9 cellular contexts compared by ENCODE assay signal in genomic region chr7:66281678-66282593, GRCh38.
DNase-seq lines count a peak whose midpoint lies in the region; ATAC-seq and TF ChIP-seq lines count a peak whose summit lies in the region.
"Had no signal": no experiment of that assay in that cellular context is flagged by ENCODE, and none has a peak within 500 bp of the region (broad histone marks: within the 10 kb centered on the region; RNA-seq: fewer than 3 reads in every experiment).

No MANE protein-coding gene starts in this region.

- no peak overlapping the region for H3K9ac ChIP-seq in subcutaneous abdominal adipose tissue (ENCODE audit: low read length in 5 of 5)

- H3K4me1 ChIP-seq in right cardiac atrium (ENCODE audit: control insufficient read depth, insufficient read depth, low read length): peaks cover 2% of the 10 kb centered on the region
- peaks cover 3 to 22% (median 7%) of the 10 kb centered on the region in 5 donors for H3K4me1 ChIP-seq in subcutaneous abdominal adipose tissue (ENCODE audit: control insufficient read depth in 5 of 5, insufficient read depth in 5 of 5, low read length in 5 of 5)

- peaks cover 80% of the 10 kb centered on the region for H3K4me1 Mint-ChIP-seq in HFFc6 (ENCODE audit: low read depth)
- peaks cover 13% of the 10 kb centered on the region for H3K4me1 Mint-ChIP-seq in WTC11
- no peaks in the 10 kb centered on the region for H3K4me1 Mint-ChIP-seq in CD4-positive, alpha-beta T cell (ENCODE audit: low read depth)

- DNase-seq in HFFc6 (peak; percentile 99), WTC11 (ENCODE audit: low spot score) (no peak), right cardiac atrium (peak in 2 of 3 donors; percentile 25 to 45), GM19238 (ENCODE audit: insufficient read length, low spot score) (no peak), HEK293T (ENCODE audit: extremely low spot score) (no peak), SK-N-DZ (ENCODE audit: low spot score) (no peak)
- DNase-seq in CD4-positive, alpha-beta T cell: no peak

- H3K9me3 Mint-ChIP-seq in HFFc6 (no peaks in the 10 kb centered on the region), WTC11 (peaks cover 3% of the 10 kb centered on the region; the same call in 1 of the 2 replicates)
- no peaks in the 10 kb centered on the region for H3K9me3 Mint-ChIP-seq in CD4-positive, alpha-beta T cell

- H3K27ac Mint-ChIP-seq in HFFc6: peak overlapping the region; percentile 97
- H3K27ac Mint-ChIP-seq in WTC11: peak overlapping the region; percentile 77
- no peak overlapping the region for H3K27ac Mint-ChIP-seq in CD4-positive, alpha-beta T cell

- ATAC-seq in WTC11 (no peak), right cardiac atrium (peak; percentile 50 to 89)
- no peak for ATAC-seq in CD4-positive, alpha-beta T cell (ENCODE audit: poor library complexity)
- ATAC-seq: body of pancreas had no signal

- peak overlapping the region; percentile 71 for H3K4me3 Mint-ChIP-seq in HFFc6
- H3K4me3 Mint-ChIP-seq in WTC11: no peak overlapping the region
- no peak overlapping the region for H3K4me3 Mint-ChIP-seq in CD4-positive, alpha-beta T cell

- WGBS in right cardiac atrium: 36% methylated on average over 8 of the region's 8 CpGs

- no peak overlapping the region for H3K27ac ChIP-seq in right cardiac atrium (ENCODE audit: low read length)
- peak overlapping the region; percentile 55 for H3K27ac ChIP-seq in subcutaneous abdominal adipose tissue (ENCODE audit: low read depth, low read length)
- H3K27ac ChIP-seq in CD4-positive, alpha-beta T cell (ENCODE audit: low read depth, low read length): no peak overlapping the region

- intact Hi-C loops in right cardiac atrium (cut with DNase I): no loop called here
- intact Hi-C loops in CD4-positive, alpha-beta T cell (cut with DNase I, micrococcal nuclease): no loop called here

- H3K4me3 ChIP-seq in right cardiac atrium (ENCODE audit: low read length) (no peak overlapping the region), subcutaneous abdominal adipose tissue (ENCODE audit: low read depth in 1 of 5, low read length in 5 of 5) (peak overlapping the region in 1 of 5 donors; percentile 11)
- H3K4me3 ChIP-seq: body of pancreas had no signal

- H3K36me3 ChIP-seq in subcutaneous abdominal adipose tissue (ENCODE audit: control insufficient read depth in 5 of 5, insufficient read depth in 5 of 5, low read length in 5 of 5): no peaks in the 10 kb centered on the region

- TF ChIP-seq CTCF in HFFc6 (IDR thresholded peaks at IDR 0.05) (no peak), WTC11 (IDR thresholded peaks at IDR 0.05) (no peak)
- no peak for TF ChIP-seq CTCF in CD4-positive, alpha-beta T cell (IDR thresholded peaks at IDR 0.05)

- H3K36me3 Mint-ChIP-seq in HFFc6 (ENCODE audit: low read depth) (0 out of 2 replicates have a peak, but pooled peaks cover 4% of the 10 kb centered on the region), WTC11 (peaks cover 2% of the 10 kb centered on the region)
- no peaks in the 10 kb centered on the region for H3K36me3 Mint-ChIP-seq in CD4-positive, alpha-beta T cell (ENCODE audit: low read depth)

- H3K9me3 ChIP-seq in right cardiac atrium (ENCODE audit: control insufficient read depth, low read length) (no peaks in the 10 kb centered on the region), subcutaneous abdominal adipose tissue (ENCODE audit: control insufficient read depth in 5 of 5, low read length in 5 of 5) (no peaks in the 10 kb centered on the region)
- H3K9me3 ChIP-seq in CD4-positive, alpha-beta T cell (ENCODE audit: control insufficient read depth, low read length): no peaks in the 10 kb centered on the region
- H3K9me3 ChIP-seq: body of pancreas had no signal

- no peaks in the 10 kb centered on the region for H3K27me3 ChIP-seq in right cardiac atrium (ENCODE audit: control insufficient read depth, insufficient read depth)
- H3K27me3 ChIP-seq in subcutaneous abdominal adipose tissue (ENCODE audit: control insufficient read depth in 5 of 5, insufficient read depth in 4 of 5, low read length in 5 of 5): no peaks in the 10 kb centered on the region
- no peaks in the 10 kb centered on the region for H3K27me3 ChIP-seq in CD4-positive, alpha-beta T cell (ENCODE audit: control insufficient read depth, insufficient read depth, low read length)
- H3K27me3 ChIP-seq: body of pancreas had no signal

- no peaks in the 10 kb centered on the region; the same call in 1 of the 2 replicates for H3K27me3 Mint-ChIP-seq in HFFc6 (ENCODE audit: insufficient read depth)
- H3K27me3 Mint-ChIP-seq in WTC11 (ENCODE audit: low read depth): no peaks in the 10 kb centered on the region
- H3K27me3 Mint-ChIP-seq in CD4-positive, alpha-beta T cell: no peaks in the 10 kb centered on the region

- CTCF ChIA-PET in WTC11 (lab: Charles Lee): no interaction called here
- CTCF ChIA-PET in HEK293T (lab: Yijun Ruan, JAX): no interaction called here
- CTCF ChIA-PET in CD4-positive, alpha-beta T cell (lab: Charles Lee): no interaction called here

- POLR2A ChIA-PET in WTC11 (lab: Charles Lee): no interaction called here
- POLR2A ChIA-PET in HEK293T (lab: Yijun Ruan, JAX): interaction anchor here (1.3 kb wide), 1 partner anchor 77 kb away, joined by 4 read pairs; the partner anchor contains the start of gene TPST1
- POLR2A ChIA-PET in CD4-positive, alpha-beta T cell (lab: Charles Lee): no interaction called here

TF ChIP-seq in WTC11, 78 proteins besides CTCF, POLR2A, EP300 and RAD21 (continues in another document):
- TF ChIP-seq ZNF423 (CRISPR knock-in tag; IDR thresholded peaks at IDR 0.05): no peak
- TF ChIP-seq, protein P1, sequence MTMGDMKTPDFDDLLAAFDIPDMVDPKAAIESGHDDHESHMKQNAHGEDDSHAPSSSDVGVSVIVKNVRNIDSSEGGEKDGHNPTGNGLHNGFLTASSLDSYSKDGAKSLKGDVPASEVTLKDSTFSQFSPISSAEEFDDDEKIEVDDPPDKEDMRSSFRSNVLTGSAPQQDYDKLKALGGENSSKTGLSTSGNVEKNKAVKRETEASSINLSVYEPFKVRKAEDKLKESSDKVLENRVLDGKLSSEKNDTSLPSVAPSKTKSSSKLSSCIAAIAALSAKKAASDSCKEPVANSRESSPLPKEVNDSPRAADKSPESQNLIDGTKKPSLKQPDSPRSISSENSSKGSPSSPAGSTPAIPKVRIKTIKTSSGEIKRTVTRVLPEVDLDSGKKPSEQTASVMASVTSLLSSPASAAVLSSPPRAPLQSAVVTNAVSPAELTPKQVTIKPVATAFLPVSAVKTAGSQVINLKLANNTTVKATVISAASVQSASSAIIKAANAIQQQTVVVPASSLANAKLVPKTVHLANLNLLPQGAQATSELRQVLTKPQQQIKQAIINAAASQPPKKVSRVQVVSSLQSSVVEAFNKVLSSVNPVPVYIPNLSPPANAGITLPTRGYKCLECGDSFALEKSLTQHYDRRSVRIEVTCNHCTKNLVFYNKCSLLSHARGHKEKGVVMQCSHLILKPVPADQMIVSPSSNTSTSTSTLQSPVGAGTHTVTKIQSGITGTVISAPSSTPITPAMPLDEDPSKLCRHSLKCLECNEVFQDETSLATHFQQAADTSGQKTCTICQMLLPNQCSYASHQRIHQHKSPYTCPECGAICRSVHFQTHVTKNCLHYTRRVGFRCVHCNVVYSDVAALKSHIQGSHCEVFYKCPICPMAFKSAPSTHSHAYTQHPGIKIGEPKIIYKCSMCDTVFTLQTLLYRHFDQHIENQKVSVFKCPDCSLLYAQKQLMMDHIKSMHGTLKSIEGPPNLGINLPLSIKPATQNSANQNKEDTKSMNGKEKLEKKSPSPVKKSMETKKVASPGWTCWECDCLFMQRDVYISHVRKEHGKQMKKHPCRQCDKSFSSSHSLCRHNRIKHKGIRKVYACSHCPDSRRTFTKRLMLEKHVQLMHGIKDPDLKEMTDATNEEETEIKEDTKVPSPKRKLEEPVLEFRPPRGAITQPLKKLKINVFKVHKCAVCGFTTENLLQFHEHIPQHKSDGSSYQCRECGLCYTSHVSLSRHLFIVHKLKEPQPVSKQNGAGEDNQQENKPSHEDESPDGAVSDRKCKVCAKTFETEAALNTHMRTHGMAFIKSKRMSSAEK (CRISPR knock-in tag; IDR thresholded peaks at IDR 0.05; ENCODE audit: borderline replicate concordance): no peak

TF ChIP-seq in HEK293T, 16 proteins besides CTCF, POLR2A, EP300 and RAD21:
- TF ChIP-seq FOXK2 (IDR thresholded peaks at IDR 0.05): no peak
- no peak for TF ChIP-seq PKNOX1 (IDR thresholded peaks at IDR 0.05)
- TF ChIP-seq TARDBP (IDR thresholded peaks at IDR 0.05): no peak
- no peak for TF ChIP-seq L3MBTL2 (conservative IDR thresholded peaks at IDR 0.05)
- no peak for TF ChIP-seq ARNT (IDR thresholded peaks at IDR 0.05)
- no peak for TF ChIP-seq BHLHE40 (IDR thresholded peaks at IDR 0.05; ENCODE audit: borderline replicate concordance)
- no peak for TF ChIP-seq ELF4 (IDR thresholded peaks at IDR 0.05)
- TF ChIP-seq SP1 (IDR thresholded peaks at IDR 0.05): no peak
- no peak for TF ChIP-seq FOXA1 (IDR thresholded peaks at IDR 0.05)
- TF ChIP-seq SUZ12 (IDR thresholded peaks at IDR 0.05): no peak
- TF ChIP-seq NFRKB (IDR thresholded peaks at IDR 0.05): no peak
- no peak for TF ChIP-seq FOXM1 (IDR thresholded peaks at IDR 0.05; ENCODE audit: borderline replicate concordance)
- no peak for TF ChIP-seq ZNF384 (IDR thresholded peaks at IDR 0.05)
- no peak for TF ChIP-seq HDGF (IDR thresholded peaks at IDR 0.05; ENCODE audit: borderline replicate concordance)
- no peak for TF ChIP-seq CTBP1 (IDR thresholded peaks at IDR 0.05; ENCODE audit: borderline replicate concordance)
- TF ChIP-seq LEF1 (IDR thresholded peaks at IDR 0.05; ENCODE audit: borderline replicate concordance): no peak

Comparison
In these comparisons a context has a peak if more than half of its experiments do, and no peak if none do; other contexts are left out.
1. DNase-seq: peak in HFFc6 (single experiment) and right cardiac atrium (2 of 3); none in WTC11 (single experiment), GM19238 (single experiment), HEK293T (single experiment), SK-N-DZ (single experiment) and CD4-positive, alpha-beta T cell (0 of 10).
2. ATAC-seq: peak in right cardiac atrium (2 of 2); none in WTC11 (single experiment) and CD4-positive, alpha-beta T cell (single experiment).